9 cellular contexts compared by ENCODE assay signal in the genomic region with DNA sequence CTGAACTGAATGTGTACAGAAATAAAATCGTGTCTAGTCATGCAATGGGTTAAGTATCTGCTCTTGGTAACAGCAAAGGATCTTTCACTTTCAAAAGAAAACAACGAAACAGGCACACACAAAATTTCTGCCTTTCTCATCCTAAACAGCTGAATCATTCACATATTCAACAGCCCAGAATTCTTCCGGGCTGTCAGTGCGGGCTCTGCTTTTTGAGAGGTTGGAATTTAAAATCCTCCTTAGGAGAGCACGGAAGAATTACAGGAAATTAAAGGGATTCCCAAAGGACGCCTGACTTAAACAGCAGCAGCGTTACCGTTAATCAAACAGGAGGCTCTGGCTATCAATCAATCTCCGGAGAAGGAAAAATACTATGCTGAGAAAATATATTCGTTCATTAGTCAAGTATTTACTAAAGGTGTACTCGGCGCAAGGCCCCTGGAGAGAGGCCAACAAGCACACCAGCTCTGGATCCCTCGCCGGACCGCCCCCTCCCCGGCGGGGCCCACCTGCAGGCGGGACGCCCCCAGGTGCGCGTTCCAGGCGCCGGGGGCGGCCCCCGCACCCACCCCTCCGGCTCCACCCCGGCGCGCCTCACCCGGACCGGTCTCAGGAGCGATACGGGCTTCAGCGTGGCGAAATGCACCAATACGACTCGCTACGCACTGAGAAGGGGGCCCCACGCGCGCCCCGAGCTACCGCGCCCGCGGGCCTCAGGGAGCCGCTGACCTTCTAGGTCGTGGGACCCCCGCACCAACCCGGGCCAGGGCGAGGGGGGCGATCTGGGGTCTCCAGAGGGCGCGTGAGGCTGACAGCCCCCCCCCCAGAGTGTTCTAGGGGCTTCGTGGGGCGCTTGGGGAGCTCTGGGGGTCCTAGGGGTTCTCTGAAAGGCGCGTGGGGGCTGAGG. TPM values are rescaled to one million over a fixed set of nuclear protein-coding genes. Genes with fewer than 3 reads are reported as not detected.
A peak's percentile ranks its signal among the peaks of the same experiment; 100 is the strongest.
DNase-seq lines count a peak whose midpoint lies in the region; ATAC-seq and TF ChIP-seq lines count a peak whose summit lies in the region.
"Had no signal": no experiment of that assay in that cellular context is flagged by ENCODE, and none has a peak within 500 bp of the region (broad histone marks: within the 10 kb centered on the region; RNA-seq: fewer than 3 reads in every experiment).

No MANE protein-coding gene starts in this region.

- no peaks in the 10 kb centered on the region for H3K36me3 ChIP-seq in H7 (replicated peaks; ENCODE audit: control insufficient read depth, insufficient read depth, low read length)
- H3K36me3 ChIP-seq in muscle layer of duodenum (ENCODE audit: control insufficient read depth in 1 of 2, insufficient read depth in 2 of 2, low read length in 2 of 2) = no peaks in the 10 kb centered on the region
- no peaks in the 10 kb centered on the region for H3K36me3 ChIP-seq in stomach smooth muscle (ENCODE audit: control insufficient read depth in 2 of 2, insufficient read depth in 2 of 2, low read length in 2 of 2)

- H3K9me3 ChIP-seq in muscle layer of duodenum (ENCODE audit: control insufficient read depth in 1 of 2, low read length in 2 of 2) (no peaks in the 10 kb centered on the region), stomach smooth muscle (ENCODE audit: control insufficient read depth in 2 of 2, low read length in 2 of 2) (no peaks in the 10 kb centered on the region)

- H3K27me3 ChIP-seq in H7 (ENCODE audit: control insufficient read depth, insufficient read depth, low read length) (no peaks in the 10 kb centered on the region), muscle layer of duodenum (ENCODE audit: low read depth, low read length) (no peaks in the 10 kb centered on the region), stomach smooth muscle (ENCODE audit: control insufficient read depth in 1 of 2, insufficient read depth in 2 of 2, low read length in 2 of 2) (peaks cover 0 to 6% of the 10 kb centered on the region in 2 donors)

- peak overlapping the region; percentile 83 to 89 for H3K9ac ChIP-seq in stomach smooth muscle (ENCODE audit: low read length in 2 of 2)

- H3K4me1 ChIP-seq in muscle layer of duodenum (ENCODE audit: control insufficient read depth in 1 of 2, insufficient read depth in 2 of 2, low read length in 2 of 2) = peaks cover 0 to 33% of the 10 kb centered on the region in 2 donors
- no peaks in the 10 kb centered on the region for H3K4me1 ChIP-seq in stomach smooth muscle (ENCODE audit: control insufficient read depth, insufficient read depth, low read length)

- peak overlapping the region; percentile 95 for H3K4me3 ChIP-seq in H7 (ENCODE audit: insufficient read depth, low read depth, low read length)
- H3K4me3 ChIP-seq in muscle layer of duodenum (ENCODE audit: low read depth in 1 of 2, low read length in 2 of 2) = peak overlapping the region; percentile 81 to 97
- peak overlapping the region; percentile 86 to 91 for H3K4me3 ChIP-seq in stomach smooth muscle (ENCODE audit: low read length in 2 of 2)

- DNase-seq in D341Med (ENCODE audit: low spot score) = peak; percentile 61
- DNase-seq in H7 = peak; percentile 70
- peak; percentile 72 for DNase-seq in NCI-H69 (lab: John Stamatoyannopoulos, UW)
- peak; percentile 43 for DNase-seq in activated T-cell treated with anti-CD3 and anti-CD28 coated beads for 4 hours
- DNase-seq in erythroblast (lab: John Stamatoyannopoulos, UW) = peak; percentile 79 to 85

- peak overlapping the region; percentile 87 for H3K27ac ChIP-seq in muscle layer of duodenum (ENCODE audit: low read length)
- H3K27ac ChIP-seq in stomach smooth muscle (ENCODE audit: low read length) = peak overlapping the region; percentile 59

- TF ChIP-seq POLR2A in erythroblast (IDR thresholded peaks at IDR 0.05; ENCODE audit: low read length) = peak; percentile 32

- ATAC-seq in GM18861 (IDR thresholded peaks at IDR 0.05; ENCODE audit: unreplicated experiment) = no peak

RNA-seq across cellular contexts. Expression of gene NAPB, which starts 1.0 kb away (rescaled TPM):
- total RNA-seq in H7 (2014; rRNA removed; shearing (Covaris generic)) = 4.8 and 11.8 TPM in 2 replicates

RNA-seq across cellular contexts. Expression of gene CSTL1, which starts 19.2 kb away (rescaled TPM):
- not detected in 2 replicates for total RNA-seq in H7 (2014; rRNA removed; shearing (Covaris generic))
- total RNA-seq: T-helper 1 cell treated with Interleukin-12 subunit alpha and Interleukin-12 subunit beta and Interleukin-4 antibody, amounts not matched to agents 30 ng/mL and 1 ng/mL, for 36 hours had no signal

RNA-seq across cellular contexts. Expression of gene CST11, which starts 32.4 kb away (rescaled TPM):
- 0.55 TPM in 1 of 2 replicates, not detected in the other for total RNA-seq in H7 (2014; rRNA removed; shearing (Covaris generic))
- total RNA-seq: T-helper 1 cell treated with Interleukin-12 subunit alpha and Interleukin-12 subunit beta and Interleukin-4 antibody, amounts not matched to agents 30 ng/mL and 1 ng/mL, for 36 hours had no signal

RNA-seq across cellular contexts. Expression of gene GZF1, which starts 58.3 kb away (rescaled TPM):
- total RNA-seq in H7 (2014; rRNA removed; shearing (Covaris generic)) = 8.8 and 16.0 TPM in 2 replicates
